ENCODE assay signal across 16 cellular contexts in genomic region chr7:45259227-45259596, GRCh38.
"Had no signal": no experiment of that assay in that cellular context is flagged by ENCODE, and none has a peak within 500 bp of the region (broad histone marks: within the 10 kb centered on the region; RNA-seq: fewer than 3 reads in every experiment).

No MANE protein-coding gene starts in this region.

- H3K4me2 ChIP-seq: smooth muscle cell had no signal

- H3K27ac ChIP-seq: dorsolateral prefrontal cortex, neural progenitor cell, prostate gland, right atrium auricular region, suprapubic skin, transverse colon had no signal

- H3K27ac Mint-ChIP-seq: naive thymus-derived CD4-positive, alpha-beta T cell; nephron; neural progenitor cell; stimulated activated naive CD8-positive, alpha-beta T cell treated with anti-CD3 and anti-CD28 coated beads, Interleukin-15, amount 100 ng/mL, for 72 hours had no signal

- H3K4me1 Mint-ChIP-seq: nephron had no signal

- H3K4me3 ChIP-seq: neural progenitor cell, prostate gland, right atrium auricular region, smooth muscle cell, suprapubic skin, transverse colon had no signal

- H3K27me3 ChIP-seq: dorsolateral prefrontal cortex, right atrium auricular region had no signal

- H3K9me3 ChIP-seq: prostate gland, right atrium auricular region, suprapubic skin, transverse colon had no signal

- H3K4me3 Mint-ChIP-seq: naive thymus-derived CD4-positive, alpha-beta T cell; nephron; neural progenitor cell; stimulated activated naive CD8-positive, alpha-beta T cell treated with anti-CD3 and anti-CD28 coated beads, Interleukin-15, amount 100 ng/mL, for 72 hours had no signal

- H3K36me3 ChIP-seq: neural progenitor cell, prostate gland, right atrium auricular region, suprapubic skin, transverse colon had no signal

- DNase-seq: effector CD4-positive, alpha-beta T cell; mesenchymal stem cell; naive thymus-derived CD4-positive, alpha-beta T cell; stimulated activated CD4-positive, alpha-beta T cell treated with anti-CD3 and anti-CD28 coated beads, Interleukin-12 subunit alpha, Interleukin-12 subunit beta, amount 100 ng/mL, for 4 hours; stimulated activated CD4-positive, alpha-beta T cell treated with anti-CD3 and anti-CD28 coated beads, Interleukin-1b, Interleukin-23, amount 100 ng/mL, for 48 hours; stimulated activated CD4-positive, alpha-beta T cell treated with anti-CD3 and anti-CD28 coated beads, Interleukin-4, amount 100 ng/mL, for 1 hour; stimulated activated CD8-positive, alpha-beta memory T cell treated with anti-CD3 and anti-CD28 coated beads, Interleukin-4, amount 100 ng/mL, for 48 hours; transverse colon had no signal

- H3K9me3 Mint-ChIP-seq: nephron; neural progenitor cell; stimulated activated naive CD8-positive, alpha-beta T cell treated with anti-CD3 and anti-CD28 coated beads, Interleukin-15, amount 100 ng/mL, for 72 hours had no signal

- H3K4me1 ChIP-seq: neural progenitor cell, prostate gland, right atrium auricular region, suprapubic skin, transverse colon had no signal

- H3K9ac ChIP-seq: neural progenitor cell had no signal

- H3K36me3 Mint-ChIP-seq: neural progenitor cell had no signal
